2 cellular contexts compared by ENCODE assay signal in the genomic region with DNA sequence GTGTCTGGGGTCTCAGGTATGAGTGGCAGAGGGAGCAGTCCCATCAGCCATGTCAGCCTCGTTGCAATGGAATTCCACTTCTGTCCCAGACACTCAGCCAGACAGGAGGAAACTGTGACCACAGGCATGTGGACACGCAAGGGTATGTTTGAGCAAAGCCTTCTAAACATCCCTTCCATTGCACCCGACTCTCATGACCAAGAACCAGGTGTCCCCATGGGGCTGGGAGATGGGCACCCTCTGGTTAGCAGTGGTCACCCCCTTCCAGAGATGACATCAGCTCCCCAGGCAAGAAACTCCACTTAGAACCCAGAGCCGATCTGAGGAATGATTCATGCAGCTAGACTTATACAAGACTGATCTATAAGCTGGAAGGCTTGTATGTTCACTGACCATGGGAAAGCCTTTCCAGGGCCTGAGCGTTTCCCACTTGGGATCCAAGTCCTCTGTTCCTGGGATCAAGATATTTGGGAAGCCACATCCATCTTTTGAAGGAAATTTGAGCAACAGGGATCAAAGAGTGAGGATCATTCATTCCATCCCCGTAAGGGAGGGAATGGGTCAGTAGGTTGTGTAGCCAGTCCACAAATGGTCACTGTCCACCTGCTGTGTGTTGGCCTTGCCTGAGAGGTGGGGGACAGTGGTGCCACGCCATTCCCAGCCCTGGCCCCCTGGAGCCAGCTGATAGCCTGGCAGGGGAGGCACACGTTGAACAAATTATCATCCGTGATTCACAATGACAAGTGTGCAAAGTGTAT.
TF ChIP-seq lines count a peak whose summit lies in the region.

No MANE protein-coding gene starts in this region.

TF ChIP-seq in K562, 482 proteins besides CTCF, POLR2A, EP300 and RAD21:
- no peak for TF ChIP-seq RBFOX2 (IDR thresholded peaks at IDR 0.05; ENCODE audit: low read depth, low read length)
- TF ChIP-seq USF1 (CRISPR knock-in tag; IDR thresholded peaks at IDR 0.05) = 0 out of 2 replicates have a peak, but pooled peaks have one; percentile 6

TF ChIP-seq in SK-N-SH treated with all-trans-retinoic acid at 6 μM for 48 hours, 23 proteins besides CTCF, POLR2A, EP300 and RAD21:
- TF ChIP-seq SNAI2 (CRISPR knock-in tag; IDR thresholded peaks at IDR 0.05) (no peak), PATZ1 (CRISPR knock-in tag; IDR thresholded peaks at IDR 0.05; ENCODE audit: borderline replicate concordance) (no peak), TOX (CRISPR knock-in tag; IDR thresholded peaks at IDR 0.05; ENCODE audit: borderline replicate concordance) (no peak), ZC3H10 (CRISPR knock-in tag; IDR thresholded peaks at IDR 0.05) (no peak), CSRNP3 (CRISPR knock-in tag; IDR thresholded peaks at IDR 0.05) (no peak), OSR1 (CRISPR knock-in tag; IDR thresholded peaks at IDR 0.05) (no peak), ZFP30 (CRISPR knock-in tag; IDR thresholded peaks at IDR 0.05) (no peak), CREB5 (CRISPR knock-in tag; IDR thresholded peaks at IDR 0.05; ENCODE audit: low read depth) (no peak), ARNTL (CRISPR knock-in tag; IDR thresholded peaks at IDR 0.05; ENCODE audit: borderline replicate concordance, low read depth) (no peak)
- TF ChIP-seq, protein P1, sequence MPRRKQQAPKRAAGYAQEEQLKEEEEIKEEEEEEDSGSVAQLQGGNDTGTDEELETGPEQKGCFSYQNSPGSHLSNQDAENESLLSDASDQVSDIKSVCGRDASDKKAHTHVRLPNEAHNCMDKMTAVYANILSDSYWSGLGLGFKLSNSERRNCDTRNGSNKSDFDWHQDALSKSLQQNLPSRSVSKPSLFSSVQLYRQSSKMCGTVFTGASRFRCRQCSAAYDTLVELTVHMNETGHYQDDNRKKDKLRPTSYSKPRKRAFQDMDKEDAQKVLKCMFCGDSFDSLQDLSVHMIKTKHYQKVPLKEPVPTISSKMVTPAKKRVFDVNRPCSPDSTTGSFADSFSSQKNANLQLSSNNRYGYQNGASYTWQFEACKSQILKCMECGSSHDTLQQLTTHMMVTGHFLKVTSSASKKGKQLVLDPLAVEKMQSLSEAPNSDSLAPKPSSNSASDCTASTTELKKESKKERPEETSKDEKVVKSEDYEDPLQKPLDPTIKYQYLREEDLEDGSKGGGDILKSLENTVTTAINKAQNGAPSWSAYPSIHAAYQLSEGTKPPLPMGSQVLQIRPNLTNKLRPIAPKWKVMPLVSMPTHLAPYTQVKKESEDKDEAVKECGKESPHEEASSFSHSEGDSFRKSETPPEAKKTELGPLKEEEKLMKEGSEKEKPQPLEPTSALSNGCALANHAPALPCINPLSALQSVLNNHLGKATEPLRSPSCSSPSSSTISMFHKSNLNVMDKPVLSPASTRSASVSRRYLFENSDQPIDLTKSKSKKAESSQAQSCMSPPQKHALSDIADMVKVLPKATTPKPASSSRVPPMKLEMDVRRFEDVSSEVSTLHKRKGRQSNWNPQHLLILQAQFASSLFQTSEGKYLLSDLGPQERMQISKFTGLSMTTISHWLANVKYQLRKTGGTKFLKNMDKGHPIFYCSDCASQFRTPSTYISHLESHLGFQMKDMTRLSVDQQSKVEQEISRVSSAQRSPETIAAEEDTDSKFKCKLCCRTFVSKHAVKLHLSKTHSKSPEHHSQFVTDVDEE (CRISPR knock-in tag; IDR thresholded peaks at IDR 0.05) = no peak
